8 cellular contexts compared by ENCODE assay signal in genomic region chr12:79174656-79175055, GRCh38.
DNase-seq lines count a peak whose midpoint lies in the region; ATAC-seq and TF ChIP-seq lines count a peak whose summit lies in the region.

No MANE protein-coding gene starts in this region.

- H3K9ac ChIP-seq in NT2/D1 (ENCODE audit: insufficient read length, low read depth) = no peak overlapping the region

- 0 to 3% (median 2%) methylated on average over 1 of the region's 1 CpG for WGBS in heart left ventricle, 4 donors

- H3K4me3 ChIP-seq in NT2/D1 (ENCODE audit: insufficient read length, low read depth) (no peak overlapping the region), heart left ventricle (no peak overlapping the region)

- TF ChIP-seq CTCF in heart left ventricle (IDR thresholded peaks at IDR 0.05) = peak in 10 of 12 donors; percentile 5 to 41 (median 19)

- intact Hi-C loops in heart left ventricle (cut with DNase I) = loop anchor here in 1 of 10 donors (10.0 kb wide), 2 partner anchors 1030 to 1170 kb away; no protein-coding TSS in a partner anchor

- TF ChIP-seq POLR2A in heart left ventricle (IDR thresholded peaks at IDR 0.05) = no peak

- no peaks in the 10 kb centered on the region for H3K4me1 ChIP-seq in NT2/D1 (ENCODE audit: insufficient read depth, insufficient read length)
- no peaks in the 10 kb centered on the region for H3K4me1 ChIP-seq in heart left ventricle

- ATAC-seq in HG02759 (IDR thresholded peaks at IDR 0.05; ENCODE audit: unreplicated experiment) (peak; percentile 76), heart left ventricle (peak in 2 of 4 donors; percentile 48 to 50)

- no peaks in the 10 kb centered on the region for H3K9me3 ChIP-seq in NT2/D1 (ENCODE audit: insufficient read depth, low read length)
- peaks cover 0 to 16% (median 0%) of the 10 kb centered on the region in 12 donors for H3K9me3 ChIP-seq in heart left ventricle

- H3K36me3 ChIP-seq in NT2/D1 (ENCODE audit: insufficient read depth, insufficient read length, low read length) (no peaks in the 10 kb centered on the region), heart left ventricle (no peaks in the 10 kb centered on the region)

- no peak overlapping the region for H3K27ac ChIP-seq in heart left ventricle

- H3K27me3 ChIP-seq in NT2/D1 (ENCODE audit: insufficient read depth, insufficient read length) (no peaks in the 10 kb centered on the region), heart left ventricle (no peaks in the 10 kb centered on the region)

- DNase-seq in DMS 273 (lab: John Stamatoyannopoulos, UW; ENCODE audit: unreplicated experiment) = peak; percentile 27
- no peak for DNase-seq in DMS 273 treated with DMSO at 0.1 percent for 48 hours (lab: John Stamatoyannopoulos, UW)
- peak; percentile 13 for DNase-seq in NT2/D1 (ENCODE audit: low read depth, low spot score)
- no peak for DNase-seq in heart left ventricle
- DNase-seq in SHP77 (lab: John Stamatoyannopoulos, UW) = no peak
- DNase-seq in retina = no peak
- no peak for DNase-seq in NK-92 (lab: John Stamatoyannopoulos, UW; ENCODE audit: unreplicated experiment)

Comparison
In these comparisons a context has a peak if more than half of its experiments do, and no peak if none do; other contexts are left out.
1. DNase-seq: peak in DMS 273 (single experiment) and NT2/D1 (single experiment); none in DMS 273 treated with DMSO at 0.1 percent for 48 hours (single experiment), heart left ventricle (0 of 5), SHP77 (0 of 2), retina (single experiment) and NK-92 (single experiment).